ENCODE assay signal across 9 cellular contexts in the genomic region with DNA sequence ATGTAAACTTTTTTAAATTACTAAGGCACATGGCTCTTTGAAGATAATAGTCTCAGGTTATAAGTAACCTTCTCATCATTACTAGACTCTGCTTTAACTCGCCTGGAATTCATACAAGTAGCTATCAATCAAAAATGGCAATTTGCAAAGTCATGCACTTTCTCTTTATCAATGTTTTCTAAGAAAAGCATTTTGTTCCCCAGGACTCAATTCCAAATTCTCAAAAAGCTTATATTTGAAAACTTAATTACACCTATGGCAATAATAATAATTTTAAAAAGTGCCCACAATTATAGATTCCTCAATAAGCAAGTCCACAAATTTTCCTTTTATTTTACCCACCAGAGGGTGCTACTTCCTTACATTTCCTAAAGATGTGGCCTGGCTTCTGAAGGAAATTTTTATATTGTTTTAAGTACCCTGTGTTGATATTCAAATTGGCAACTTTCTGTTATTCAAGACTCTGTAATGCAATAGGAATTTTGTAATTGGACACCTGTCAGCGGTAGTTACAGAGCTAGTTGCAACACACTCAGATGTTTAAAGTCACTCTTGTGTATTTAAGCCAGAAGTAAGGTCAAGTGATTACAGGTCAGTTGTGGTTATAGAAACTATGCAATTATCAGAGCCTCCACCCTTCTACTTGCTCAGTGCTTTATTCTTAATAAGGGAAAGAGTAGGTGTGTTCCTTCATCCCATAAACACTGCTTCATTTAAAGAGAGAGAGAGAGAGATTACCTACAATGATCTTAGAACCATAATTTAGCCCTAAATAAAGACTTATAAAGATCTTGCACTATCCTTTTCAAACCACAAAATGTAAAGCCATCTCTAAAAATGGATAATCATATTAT. TPM values are rescaled to one million over a fixed set of nuclear protein-coding genes. Genes with fewer than 3 reads are reported as not detected.
DNase-seq lines count a peak whose midpoint lies in the region; ATAC-seq, FAIRE-seq and TF ChIP-seq lines count a peak whose summit lies in the region.
"Had no signal": no experiment of that assay in that cellular context is flagged by ENCODE, and none has a peak within 500 bp of the region (broad histone marks: within the 10 kb centered on the region; RNA-seq: fewer than 3 reads in every experiment).

No MANE protein-coding gene starts in this region.

- FAIRE-seq in GM12878 (lab: Jason Lieb, UNC), result peak; percentile 56
- peak; percentile 100 for FAIRE-seq in islet of Langerhans (lab: Jason Lieb, UNC)

- H3K4me3 ChIP-seq in HAP-1 (no peak overlapping the region), GM12878 (no peak overlapping the region), transverse colon (peak overlapping the region in 1 of 4 donors; percentile 30)

- CTCF ChIA-PET in CD4-positive, alpha-beta T cell (lab: Charles Lee), result no interaction called here
- CTCF ChIA-PET in GM12878 (lab: Yijun Ruan, JAX), result interaction anchor here (0.7 to 8.2 kb wide), 52 partner anchors 9 to 353 kb away, joined by 3 to 208 read pairs (median 4); a partner anchor contains a TSS

- H3K36me3 Mint-ChIP-seq in CD4-positive, alpha-beta T cell (ENCODE audit: low read depth), result no peaks in the 10 kb centered on the region
- H3K36me3 Mint-ChIP-seq in activated T-helper 17 cell treated with anti-CD3 and anti-CD28 coated beads, Interleukin-2, amount 50 U/mL, for 72 hours (ENCODE audit: low read depth), result no peaks in the 10 kb centered on the region

- H3K79me2 ChIP-seq in GM12878 (ENCODE audit: control insufficient read depth, insufficient read depth, low read length), result no peaks in the 10 kb centered on the region

- no peaks in the 10 kb centered on the region for H3K4me1 Mint-ChIP-seq in CD4-positive, alpha-beta T cell (ENCODE audit: low read depth)
- no peaks in the 10 kb centered on the region for H3K4me1 Mint-ChIP-seq in activated T-helper 17 cell treated with anti-CD3 and anti-CD28 coated beads, Interleukin-2, amount 50 U/mL, for 72 hours

- no peak overlapping the region for H3K27ac Mint-ChIP-seq in CD4-positive, alpha-beta T cell
- no peak overlapping the region for H3K27ac Mint-ChIP-seq in activated T-helper 17 cell treated with anti-CD3 and anti-CD28 coated beads, Interleukin-2, amount 50 U/mL, for 72 hours

- in situ Hi-C loops in HAP-1 (cut with MboI; ENCODE audit: low sequenced_read_pairs) (loop anchor here (10.0 kb wide), 1 partner anchor 67 kb away; no protein-coding TSS in a partner anchor), GM12878 (cut with MboI) (loop anchor here (5.0 kb wide), 1 partner anchor 59 kb away; no protein-coding TSS in a partner anchor), transverse colon (cut with MboI; ENCODE audit: low pct_ligation_motif_present in 1 of 4, low pct_unique_long_range_greater_than_20kb in 1 of 4, low sequenced_read_pairs in 3 of 4) (loop anchor here in 1 of 4 donors (25.0 kb wide), 1 partner anchor 111 kb away; no protein-coding TSS in a partner anchor)

- no peak overlapping the region for H3K4me3 Mint-ChIP-seq in CD4-positive, alpha-beta T cell
- H3K4me3 Mint-ChIP-seq in activated T-helper 17 cell treated with anti-CD3 and anti-CD28 coated beads, Interleukin-2, amount 50 U/mL, for 72 hours, result no peak overlapping the region

- no peaks in the 10 kb centered on the region for H3K27me3 ChIP-seq in CD4-positive, alpha-beta T cell (ENCODE audit: control insufficient read depth, insufficient read depth, low read length)
- H3K27me3 ChIP-seq in HAP-1 (ENCODE audit: low read depth) (no peaks in the 10 kb centered on the region), GM12878 (replicated peaks in 1 of 2; ENCODE audit: control insufficient read depth in 2 of 2, insufficient read depth in 2 of 2, low read length in 1 of 2) (no peaks in the 10 kb centered on the region), transverse colon (no peaks in the 10 kb centered on the region)

- no peak for TF ChIP-seq EP300 in GM12878 (IDR thresholded peaks at IDR 0.05; ENCODE audit: borderline replicate concordance in 1 of 2, control insufficient read depth in 1 of 2, low read depth in 2 of 2, low read length in 2 of 2)
- TF ChIP-seq EP300 in transverse colon (IDR thresholded peaks at IDR 0.05; ENCODE audit: low read depth), result no peak

- no peak overlapping the region for H3K9ac ChIP-seq in GM12878 (ENCODE audit: control insufficient read depth, insufficient read depth, low read length)

- TF ChIP-seq POLR2A in GM12878 (IDR thresholded peaks at IDR 0.05; ENCODE audit: low read depth, low read length) (no peak), transverse colon (IDR thresholded peaks at IDR 0.05) (no peak)

- no peaks in the 10 kb centered on the region for H3K9me3 Mint-ChIP-seq in CD4-positive, alpha-beta T cell
- H3K9me3 Mint-ChIP-seq in activated T-helper 17 cell treated with anti-CD3 and anti-CD28 coated beads, Interleukin-2, amount 50 U/mL, for 72 hours, result no peaks in the 10 kb centered on the region

- SMC1A ChIA-PET in GM12878 (lab: Charles Lee; ENCODE audit: uncharacterized antibody, unreplicated experiment), result interaction anchor here (0.7 to 5.5 kb wide), 39 partner anchors 9 to 303 kb away, joined by 3 to 151 read pairs (median 5); a partner anchor contains a TSS

- H3K36me3 ChIP-seq in HAP-1 (replicated peaks), result no peaks in the 10 kb centered on the region
- no peaks in the 10 kb centered on the region for H3K36me3 ChIP-seq in GM12878 (ENCODE audit: control insufficient read depth in 2 of 2, insufficient read depth in 2 of 2, low read length in 1 of 2)
- no peaks in the 10 kb centered on the region for H3K36me3 ChIP-seq in transverse colon

- no TSS peak for BruUV-seq in GM12878 (replicated peaks; lab: Mats Ljungman, UMichigan)

- RAD21 ChIA-PET in GM12878 (lab: Charles Lee; ENCODE audit: unreplicated experiment), result interaction anchor here (0.7 to 4.2 kb wide), 27 partner anchors 9 to 303 kb away, joined by 3 to 115 read pairs (median 4); no protein-coding TSS in a partner anchor

- H3K27ac ChIP-seq in CD4-positive, alpha-beta T cell (ENCODE audit: low read depth, low read length), result no peak overlapping the region
- H3K27ac ChIP-seq in GM12878 (ENCODE audit: control insufficient read depth, insufficient read depth) (no peak overlapping the region), transverse colon (peak overlapping the region; percentile 55 to 77 (median 60)), caudate nucleus (ENCODE audit: low read depth, low read length) (no peak overlapping the region)

- ATAC-seq in CD4-positive, alpha-beta T cell (ENCODE audit: poor library complexity), result no peak
- ATAC-seq in GM12878, result peak; percentile 78
- no peak for ATAC-seq in activated T-helper 17 cell treated with anti-CD3 and anti-CD28 coated beads, Interleukin-2, amount 50 U/mL, for 72 hours (replicated peaks)

- peak; percentile 88 for TF ChIP-seq RAD21 in GM12878 (IDR thresholded peaks at IDR 0.05; ENCODE audit: insufficient read depth, low read depth, low read length)

- H2AFZ ChIP-seq in GM12878 (ENCODE audit: control insufficient read depth, low read depth, low read length), result no peak overlapping the region

- H3K4me2 ChIP-seq in GM12878 (ENCODE audit: control insufficient read depth, insufficient read depth), result no peak overlapping the region

- H4K20me1 ChIP-seq in GM12878 (ENCODE audit: control insufficient read depth, insufficient read depth), result no peaks in the 10 kb centered on the region

- H3K27me3 Mint-ChIP-seq in CD4-positive, alpha-beta T cell, result no peaks in the 10 kb centered on the region
- no peaks in the 10 kb centered on the region for H3K27me3 Mint-ChIP-seq in activated T-helper 17 cell treated with anti-CD3 and anti-CD28 coated beads, Interleukin-2, amount 50 U/mL, for 72 hours

- no peaks in the 10 kb centered on the region for H3K9me3 ChIP-seq in CD4-positive, alpha-beta T cell (ENCODE audit: control insufficient read depth, low read length)
- H3K9me3 ChIP-seq in HAP-1, result 0 out of 2 replicates have a peak, but pooled peaks cover 2% of the 10 kb centered on the region
- H3K9me3 ChIP-seq in GM12878 (replicated peaks; ENCODE audit: control insufficient read depth, insufficient read depth, low read length), result no peaks in the 10 kb centered on the region; the same call in 2 of the 3 replicates
- H3K9me3 ChIP-seq in transverse colon, result no peaks in the 10 kb centered on the region

- WGBS in GM12878 (ENCODE audit: insufficient coverage, insufficient replicate concordance, low lambda C conversion rate, missing lambda C conversion rate), result 43% methylated on average over 2 of the region's 2 CpGs
- 44 to 47% methylated on average over 2 of the region's 2 CpGs for WGBS in transverse colon (ENCODE audit: low coverage in 1 of 2), 2 donors

- intact Hi-C loops in CD4-positive, alpha-beta T cell (cut with DNase I, micrococcal nuclease), result loop anchor here (5.0 kb wide), 3 partner anchors 64 to 1059 kb away; no protein-coding TSS in a partner anchor
- intact Hi-C loops in GM12878 (cut with micrococcal nuclease; ENCODE audit: unreplicated experiment), result loop anchor here (1.0 to 2.0 kb wide), 2 partner anchors 67 to 75 kb away; no protein-coding TSS in a partner anchor
- intact Hi-C loops in transverse colon (cut with DNase I; ENCODE audit: low total_unique reads), result no loop called here

- no peak for DNase-seq in CD4-positive, alpha-beta T cell
- DNase-seq in HAP-1 (ENCODE audit: low spot score in 2 of 2) (peak; percentile 22 to 87), NCI-H2227 (lab: John Stamatoyannopoulos, UW; ENCODE audit: unreplicated experiment) (peak; percentile 58), GM12878 (ENCODE audit: low read depth, low spot score) (no peak), transverse colon (no peak), caudate nucleus (lab: John Stamatoyannopoulos, UW) (no peak)

- POLR2A ChIA-PET in CD4-positive, alpha-beta T cell (lab: Charles Lee), result no interaction called here
- POLR2A ChIA-PET in GM12878 (lab: Charles Lee), result interaction anchor here (0.6 to 3.0 kb wide), 6 partner anchors 8 to 67 kb away, joined by 3 to 10 read pairs (median 4); a partner anchor contains a TSS

- TF ChIP-seq CTCF in CD4-positive, alpha-beta T cell (IDR thresholded peaks at IDR 0.05), result peak; percentile 19
- TF ChIP-seq CTCF in GM12878 (IDR thresholded peaks at IDR 0.05 in 2 of 3, conservative IDR thresholded peaks at IDR 0.05 in 1 of 3; ENCODE audit: control insufficient read depth in 2 of 3, extremely low read depth in 1 of 3, insufficient read depth in 1 of 3, low read depth in 3 of 3, low read length in 3 of 3), result peak in 2 of 3 experiments; percentile 28 to 59; a peak in 3 of 6 replicates
- peak; percentile 47 to 74 (median 57) for TF ChIP-seq CTCF in transverse colon (IDR thresholded peaks at IDR 0.05)

- H3K4me1 ChIP-seq in HAP-1, result peaks cover 13% of the 10 kb centered on the region
- H3K4me1 ChIP-seq in GM12878 (ENCODE audit: control insufficient read depth, insufficient read depth, low read length), result no peaks in the 10 kb centered on the region
- peaks cover 6 to 45% (median 18%) of the 10 kb centered on the region in 4 donors for H3K4me1 ChIP-seq in transverse colon

RNA-seq across cellular contexts. Expression of a gene that starts 47.1 kb away (rescaled TPM):
- total RNA-seq in CD4-positive, alpha-beta T cell, result under 1 TPM in 1 of 2 experiments, not detected in 1; 0.14 TPM
- 1.3 and 2.0 TPM in 2 replicates for total RNA-seq in GM12878 (2013; cell fraction: nucleolus; rRNA removed)
- 0.16 and 0.28 TPM in 2 replicates for total RNA-seq in GM12878 (2014; rRNA removed)
- 0.22 and 0.32 TPM in 2 replicates for total RNA-seq in GM12878 (2014; rRNA removed; fragmentation: Illumina TruSeq; extraction: Trizol)
- total RNA-seq in GM12878 (2021), result 0.37 TPM in 1 of 2 replicates, not detected in the other
- polyA plus RNA-seq in GM12878 (2011; ENCODE audit: low read depth), result not detected
- polyA plus RNA-seq in GM12878 (2011; rRNA removed), result 0.88 and 1.1 TPM in 2 replicates
- 0.13 and 0.15 TPM in 2 replicates for polyA plus RNA-seq in GM12878 (2011; cell fraction: cytosol; rRNA removed)
- 0.88 and 1.6 TPM in 2 replicates for polyA plus RNA-seq in GM12878 (2011; cell fraction: nucleus; rRNA removed)
- 0.09 and 0.18 TPM in 2 replicates for polyA plus RNA-seq in GM12878 (2012)
- 0.26 TPM in 1 of 2 replicates, not detected in the other for polyA plus RNA-seq in GM12878 (2014; fragmentation: Illumina TruSeq; extraction: Trizol)
- polyA plus RNA-seq in GM12878 (2014; fragmentation: Nextera tagmentation; extraction: Ambion mirVana), result under 1 TPM; 0.20 to 0.26 TPM
- 0.40 TPM in 1 of 2 replicates, not detected in the other for polyA plus RNA-seq in GM12878 (2014; rRNA removed)
- under 1 TPM; 0.14 to 0.37 TPM for polyA plus RNA-seq in GM12878 (2016; fragmentation: Nextera tagmentation; extraction: Ambion mirVana)
- 0.57 and 0.59 TPM in 2 replicates for polyA minus RNA-seq in GM12878 (2011; rRNA and poly(A)+ RNA removed)
- polyA minus RNA-seq in GM12878 (2011; cell fraction: cytosol; rRNA and poly(A)+ RNA removed), result not detected in 2 replicates
- polyA minus RNA-seq in GM12878 (2011; cell fraction: nucleus; rRNA and poly(A)+ RNA removed), result 0.67 and 0.97 TPM in 2 replicates
- total RNA-seq in transverse colon, result not detected
- not detected for total RNA-seq in activated T-helper 17 cell treated with anti-CD3 and anti-CD28 coated beads, Interleukin-2, amount 50 U/mL, for 72 hours
- total RNA-seq: mononuclear cell had no signal

RNA-seq across cellular contexts. Expression of a gene that starts 49.1 kb away (rescaled TPM):
- 1 to 10 TPM; 8.6 to 9.3 TPM for total RNA-seq in CD4-positive, alpha-beta T cell
- 22.8 and 24.8 TPM in 2 replicates for total RNA-seq in GM12878 (2013; cell fraction: nucleolus; rRNA removed)
- total RNA-seq in GM12878 (2014; rRNA removed), result 3.1 and 3.2 TPM in 2 replicates
- 4.6 and 4.7 TPM in 2 replicates for total RNA-seq in GM12878 (2014; rRNA removed; fragmentation: Illumina TruSeq; extraction: Trizol)
- total RNA-seq in GM12878 (2021), result 6.4 and 6.5 TPM in 2 replicates
- polyA plus RNA-seq in GM12878 (2011; ENCODE audit: low read depth), result 1.3 TPM
- polyA plus RNA-seq in GM12878 (2011; rRNA removed), result 4.0 and 5.5 TPM in 2 replicates
- 1.6 and 1.9 TPM in 2 replicates for polyA plus RNA-seq in GM12878 (2011; cell fraction: cytosol; rRNA removed)
- 7.0 and 7.3 TPM in 2 replicates for polyA plus RNA-seq in GM12878 (2011; cell fraction: nucleus; rRNA removed)
- polyA plus RNA-seq in GM12878 (2012), result 2.7 and 3.3 TPM in 2 replicates
- polyA plus RNA-seq in GM12878 (2014; fragmentation: Illumina TruSeq; extraction: Trizol), result 4.3 and 6.4 TPM in 2 replicates
- polyA plus RNA-seq in GM12878 (2014; fragmentation: Nextera tagmentation; extraction: Ambion mirVana), result 1 to 10 TPM; 2.0 to 2.1 TPM
- 3.0 and 3.2 TPM in 2 replicates for polyA plus RNA-seq in GM12878 (2014; rRNA removed)
- polyA plus RNA-seq in GM12878 (2016; fragmentation: Nextera tagmentation; extraction: Ambion mirVana), result 1 to 10 TPM; 3.5 TPM
- polyA minus RNA-seq in GM12878 (2011; rRNA and poly(A)+ RNA removed), result 3.7 and 4.4 TPM in 2 replicates
- 2.1 and 3.5 TPM in 2 replicates for polyA minus RNA-seq in GM12878 (2011; cell fraction: cytosol; rRNA and poly(A)+ RNA removed)
- polyA minus RNA-seq in GM12878 (2011; cell fraction: nucleus; rRNA and poly(A)+ RNA removed), result 17.9 and 30.2 TPM in 2 replicates
- total RNA-seq in transverse colon, result 10 to 100 TPM; 30.1 to 97.8 (median 65.7) TPM
- total RNA-seq in activated T-helper 17 cell treated with anti-CD3 and anti-CD28 coated beads, Interleukin-2, amount 50 U/mL, for 72 hours, result 1 to 10 TPM; 8.0 to 8.7 TPM

Comparison
In these comparisons a context has a peak if more than half of its experiments do, and no peak if none do; other contexts are left out.
1. DNase-seq: peak in HAP-1 (2 of 2) and NCI-H2227 (single experiment); none in CD4-positive, alpha-beta T cell (0 of 10), GM12878 (single experiment), transverse colon (single experiment) and caudate nucleus (0 of 61).
2. H3K27ac ChIP-seq: peak in transverse colon (4 of 4); none in CD4-positive, alpha-beta T cell (single experiment), GM12878 (single experiment) and caudate nucleus (single experiment).
3. Peak in every context shown above with its lines, with median percentiles within 50 percentile points of each other: CTCF ChIP-seq.